ENCODE assay signal across 9 cellular contexts in genomic region chr11:94770563-94771120, GRCh38. TPM values are rescaled to one million over a fixed set of nuclear protein-coding genes. Genes with fewer than 3 reads are reported as not detected.
DNase-seq lines count a peak whose midpoint lies in the region; ATAC-seq, FAIRE-seq and TF ChIP-seq lines count a peak whose summit lies in the region.
"Had no signal": no experiment of that assay in that cellular context is flagged by ENCODE, and none has a peak within 500 bp of the region (broad histone marks: within the 10 kb centered on the region; RNA-seq: fewer than 3 reads in every experiment).

No MANE protein-coding gene starts in this region.

- H3K27ac Mint-ChIP-seq in osteocyte (ENCODE audit: unreplicated experiment) (no peak overlapping the region), nephron progenitor cell (no peak overlapping the region)

- H3K36me3 ChIP-seq in BE2C: no peaks in the 10 kb centered on the region; the same call in 1 of the 2 replicates
- no peaks in the 10 kb centered on the region; the same call in 1 of the 2 replicates for H3K36me3 ChIP-seq in MG63

- H3K27me3 ChIP-seq in BE2C: no peaks in the 10 kb centered on the region
- no peaks in the 10 kb centered on the region for H3K27me3 ChIP-seq in MG63

- no peak for ATAC-seq in GM21529 (IDR thresholded peaks at IDR 0.05; ENCODE audit: unreplicated experiment)

- H3K4me3 Mint-ChIP-seq in osteocyte (ENCODE audit: unreplicated experiment) (peak overlapping the region; percentile 91), nephron progenitor cell (no peak overlapping the region)

- no peak for TF ChIP-seq CTCF in BE2C (IDR thresholded peaks at IDR 0.05; ENCODE audit: low read depth, low read length)
- no peak for TF ChIP-seq CTCF in epithelial cell of esophagus (IDR thresholded peaks at IDR 0.05; ENCODE audit: insufficient read depth, low read depth, low read length, missing control alignments)
- TF ChIP-seq CTCF in osteocyte (IDR thresholded peaks at IDR 0.05): no peak
- TF ChIP-seq CTCF in nephron progenitor cell (IDR thresholded peaks at IDR 0.05): no peak

- FAIRE-seq in RCC 7860 (lab: Jason Lieb, UNC): no peak

- H3K4me1 Mint-ChIP-seq in osteocyte (ENCODE audit: unreplicated experiment): peaks cover 42% of the 10 kb centered on the region
- H3K4me1 Mint-ChIP-seq in nephron progenitor cell: peaks cover 29% of the 10 kb centered on the region

- H3K9me3 Mint-ChIP-seq in osteocyte (ENCODE audit: unreplicated experiment) (no peaks in the 10 kb centered on the region), nephron progenitor cell (peaks cover 17% of the 10 kb centered on the region)

- DNase-seq in BE2C (no peak), MG63 (no peak), epithelial cell of esophagus (ENCODE audit: low read depth) (no peak), osteocyte (ENCODE audit: extremely low spot score, unreplicated experiment) (no peak), nephron progenitor cell (no peak), AG08396 (ENCODE audit: low spot score) (no peak), RCC 7860 (ENCODE audit: low spot score) (no peak)
- DNase-seq: activated T-cell treated with anti-CD3 and anti-CD28 coated beads, Interleukin-2, amount 50 U/mL, for 48 hours had no signal

- H3K4me1 ChIP-seq in BE2C: peaks cover 16% of the 10 kb centered on the region

- H3K4me3 ChIP-seq in BE2C (ENCODE audit: low read depth, low read length): peak overlapping the region; percentile 94
- peak overlapping the region; percentile 90 for H3K4me3 ChIP-seq in MG63
- H3K4me3 ChIP-seq in epithelial cell of esophagus (ENCODE audit: low read length): peak overlapping the region; percentile 89

- H3K9me3 ChIP-seq in BE2C: no peaks in the 10 kb centered on the region
- H3K9me3 ChIP-seq in MG63: no peaks in the 10 kb centered on the region; the same call in 1 of the 2 replicates

- peaks cover 6% of the 10 kb centered on the region for H3K36me3 Mint-ChIP-seq in osteocyte (ENCODE audit: unreplicated experiment)
- H3K36me3 Mint-ChIP-seq in nephron progenitor cell (ENCODE audit: low read depth): peaks cover 30% of the 10 kb centered on the region

- no peaks in the 10 kb centered on the region for H3K27me3 Mint-ChIP-seq in osteocyte (ENCODE audit: unreplicated experiment)
- no peaks in the 10 kb centered on the region for H3K27me3 Mint-ChIP-seq in nephron progenitor cell (ENCODE audit: low read depth, poor library complexity)

RNA-seq across cellular contexts. Expression of gene AMOTL1, which starts 2.5 kb away (rescaled TPM):
- polyA plus RNA-seq in BE2C (2012; ENCODE audit: insufficient read depth, insufficient read length, low read depth): 43.2 TPM
- total RNA-seq in MG63 (2014; rRNA removed; shearing (Covaris generic); ENCODE audit: low replicate concordance): 15.1 TPM in 2 replicates
- total RNA-seq in osteocyte: 66.6 and 71.7 TPM in 2 replicates
